Comparison of ENCODE assay signal across 20 cellular contexts in the genomic region with DNA sequence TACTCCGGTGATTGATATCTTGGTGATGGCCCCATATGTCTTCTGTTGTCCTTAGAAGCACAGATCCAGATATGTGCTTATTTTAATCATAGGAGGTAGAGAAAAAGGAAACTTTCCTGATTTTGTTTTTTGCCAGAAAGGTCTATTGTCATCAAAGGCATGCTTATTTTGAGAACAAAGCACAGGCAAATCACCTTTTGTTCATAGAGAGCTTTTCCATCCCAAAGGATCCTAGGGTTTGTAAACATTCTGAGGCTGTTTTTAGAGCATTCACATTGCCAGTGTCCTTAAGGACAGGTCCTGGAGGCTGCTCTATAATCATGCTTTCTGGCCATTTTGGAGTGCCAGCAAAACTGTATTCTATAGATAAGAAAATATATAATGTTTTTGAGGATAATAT.
DNase-seq lines count a peak whose midpoint lies in the region; FAIRE-seq and TF ChIP-seq lines count a peak whose summit lies in the region.
"Had no signal": no experiment of that assay in that cellular context is flagged by ENCODE, and none has a peak within 500 bp of the region (broad histone marks: within the 10 kb centered on the region; RNA-seq: fewer than 3 reads in every experiment).

No MANE protein-coding gene starts in this region.

- H3K23ac ChIP-seq in H1 (ENCODE audit: insufficient read length), result no peak overlapping the region

- DNase-seq in DMS 273 (lab: John Stamatoyannopoulos, UW; ENCODE audit: unreplicated experiment), result peak; percentile 70
- DNase-seq in DMS 273 treated with DMSO at 0.1 percent for 48 hours (lab: John Stamatoyannopoulos, UW), result no peak
- DNase-seq in NCI-H524 (lab: John Stamatoyannopoulos, UW), result peak; percentile 38 to 63
- no peak for DNase-seq in NCI-H524 treated with DMSO at 0.1 percent for 48 hours (lab: John Stamatoyannopoulos, UW)
- DNase-seq in H1 (ENCODE audit: low read depth in 1 of 2, low spot score in 2 of 2), result no peak
- no peak for DNase-seq in G401 (ENCODE audit: low spot score)
- no peak for DNase-seq in NCI-H446 (lab: John Stamatoyannopoulos, UW)
- DNase-seq: CD8-positive, alpha-beta memory T cell; DMS153; DND-41; NCI-H1048; NCI-H1436; NCI-H1930; NCI-H446 treated with DMSO at 0.1 percent for 48 hours; SIG-M5 had no signal

- peaks cover 17 to 55% (median 42%) of the 10 kb centered on the region in 4 experiments for H3K27me3 ChIP-seq in H1 (replicated peaks in 1 of 4; ENCODE audit: control insufficient read depth in 3 of 4, extremely low read depth in 1 of 4, insufficient read depth in 3 of 4, low read length in 3 of 4)

- H3K79me2 ChIP-seq in H1 (ENCODE audit: control insufficient read depth in 1 of 2, insufficient read depth in 2 of 2, low read length in 2 of 2), result no peaks in the 10 kb centered on the region

- H4K20me1 ChIP-seq in H1 (replicated peaks in 1 of 2; ENCODE audit: control insufficient read depth in 1 of 2, insufficient read depth in 2 of 2, low read length in 2 of 2), result peaks cover 0 to 3% of the 10 kb centered on the region in 2 experiments

- H3K4ac ChIP-seq in H1 (replicated peaks; ENCODE audit: insufficient read length, low read depth, low read length), result no peak overlapping the region

- H3K18ac ChIP-seq in H1 (ENCODE audit: extremely low read depth, low read length), result no peak overlapping the region

- H3K4me3 ChIP-seq in H1 (ENCODE audit: extremely low read depth in 1 of 4, insufficient read depth in 2 of 4, low read depth in 3 of 4, low read length in 4 of 4), result no peak overlapping the region
- H3K4me3 ChIP-seq: SK-N-MC had no signal

- H3K14ac ChIP-seq in H1 (ENCODE audit: insufficient read length), result no peak overlapping the region

- no peak for TF ChIP-seq EP300 in H1 (IDR thresholded peaks at IDR 0.05; ENCODE audit: borderline replicate concordance in 1 of 2, low read depth in 2 of 2, low read length in 2 of 2)

- H3K79me1 ChIP-seq in H1 (ENCODE audit: low read depth, low read length), result no peaks in the 10 kb centered on the region

- no peak overlapping the region for H4K8ac ChIP-seq in H1 (ENCODE audit: extremely low read depth, insufficient read depth, low read length)

- no peak overlapping the region for H2BK5ac ChIP-seq in H1 (ENCODE audit: low read depth, low read length)

- peaks cover 0 to 3% (median 0%) of the 10 kb centered on the region in 4 experiments; a peak in 1 of 8 replicates for H3K36me3 ChIP-seq in H1 (ENCODE audit: control insufficient read depth in 2 of 4, insufficient read depth in 4 of 4, low read length in 3 of 4)

- H2AFZ ChIP-seq in H1 (ENCODE audit: low read length), result no peak overlapping the region

- H3K23me2 ChIP-seq in H1 (ENCODE audit: low read depth, low read length), result no peaks in the 10 kb centered on the region

- no peak overlapping the region for H2BK15ac ChIP-seq in H1 (ENCODE audit: low read length)

- no peak overlapping the region for H2BK12ac ChIP-seq in H1 (ENCODE audit: low read depth, low read length)

- no peak overlapping the region for H3K27ac ChIP-seq in H1 (ENCODE audit: low read depth, low read length)
- H3K27ac ChIP-seq: 22Rv1, C4-2B, HL-60, SK-N-MC had no signal

- no peak for TF ChIP-seq RAD21 in H1 (IDR thresholded peaks at IDR 0.05 in 1 of 2, conservative IDR thresholded peaks at IDR 0.05 in 1 of 2; ENCODE audit: low read depth in 2 of 2, low read length in 2 of 2)

- H3K9me3 ChIP-seq in H1 (ENCODE audit: insufficient read depth in 2 of 2, low read depth in 1 of 2, low read length in 1 of 2), result peaks cover 0 to 4% of the 10 kb centered on the region in 2 experiments; a peak in 1 of 4 replicates

- WGBS in H1 (ENCODE audit: extremely low coverage in 1 of 2, insufficient coverage in 1 of 2, insufficient read length in 1 of 2, insufficient replicate concordance in 2 of 2, low coverage in 1 of 2, low lambda C conversion rate in 2 of 2, missing lambda C conversion rate in 1 of 2), 2 experiments, result 71% methylated on average over 1 of the region's 1 CpG; no CpG with 5 or more reads in 1 of the 2 experiments

- H4K5ac ChIP-seq in H1 (ENCODE audit: insufficient read length, low read depth, low read length), result no peak overlapping the region

- no peak overlapping the region for H2BK120ac ChIP-seq in H1 (replicated peaks; ENCODE audit: low read depth, low read length)

- H2BK20ac ChIP-seq in H1 (ENCODE audit: low read length), result no peak overlapping the region

- CTCF ChIA-PET in H1 (lab: Charles Lee; ENCODE audit: partially characterized antibody), result interaction anchor here (0.7 to 1.0 kb wide), 3 partner anchors 57 to 117 kb away, joined by 3 to 4 read pairs (median 3); no protein-coding TSS in a partner anchor

- peak overlapping the region in 1 of 2 experiments; percentile 16; a peak in 3 of 4 replicates for H3K4me2 ChIP-seq in H1 (ENCODE audit: insufficient read depth in 1 of 2, low read depth in 2 of 2, low read length in 2 of 2)

- FAIRE-seq in H1 (lab: Jason Lieb, UNC), result peak; percentile 19
- FAIRE-seq: RCC 7860 had no signal

- H3K9ac ChIP-seq in H1 (replicated peaks in 1 of 4; ENCODE audit: extremely low read depth in 1 of 4, low read depth in 3 of 4, low read length in 3 of 4), result no peak overlapping the region

- H2AK5ac ChIP-seq in H1 (ENCODE audit: low read depth, low read length), result no peak overlapping the region

- no peak overlapping the region for H3K56ac ChIP-seq in H1 (replicated peaks; ENCODE audit: insufficient read length, low read depth, low read length)

- POLR2A ChIA-PET in H1 (lab: Charles Lee; ENCODE audit: partially characterized antibody), result no interaction called here

- in situ Hi-C loops in G401 (cut with HindIII; ENCODE audit: low sequenced_read_pairs), result no loop called here

- no peak for TF ChIP-seq POLR2A in H1 (IDR thresholded peaks at IDR 0.05; ENCODE audit: control extremely low read depth in 1 of 2, low read depth in 2 of 2, low read length in 2 of 2)

- peaks cover 0 to 11% (median 9%) of the 10 kb centered on the region in 4 experiments; a peak in 5 of 7 replicates for H3K4me1 ChIP-seq in H1 (replicated peaks in 1 of 4; ENCODE audit: control insufficient read depth in 3 of 4, insufficient read depth in 4 of 4, low read length in 3 of 4)

- no peak for TF ChIP-seq CTCF in H1 (IDR thresholded peaks at IDR 0.05; ENCODE audit: control extremely low read depth in 1 of 3, insufficient read depth in 1 of 3, low read depth in 1 of 3, low read length in 3 of 3)

- no peak overlapping the region for H4K91ac ChIP-seq in H1 (replicated peaks; ENCODE audit: insufficient read length, low read length)

Comparison
In these comparisons a context has a peak if more than half of its experiments do, and no peak if none do; other contexts are left out.
1. DNase-seq: peak in DMS 273 (single experiment) and NCI-H524 (2 of 2); none in DMS 273 treated with DMSO at 0.1 percent for 48 hours (single experiment), NCI-H524 treated with DMSO at 0.1 percent for 48 hours (single experiment), H1 (0 of 2), G401 (single experiment) and NCI-H446 (0 of 2).